ENCODE assay signal across 12 cellular contexts in genomic region chr4:38768968-38769394, GRCh38. TPM values are rescaled to one million over a fixed set of nuclear protein-coding genes. Genes with fewer than 3 reads are reported as not detected.
DNase-seq lines count a peak whose midpoint lies in the region; ATAC-seq, FAIRE-seq and TF ChIP-seq lines count a peak whose summit lies in the region.
"Had no signal": no experiment of that assay in that cellular context is flagged by ENCODE, and none has a peak within 500 bp of the region (broad histone marks: within the 10 kb centered on the region; RNA-seq: fewer than 3 reads in every experiment).

No MANE protein-coding gene starts in this region.

- no peak for TF ChIP-seq RAD21 in GM12878 (IDR thresholded peaks at IDR 0.05; ENCODE audit: insufficient read depth, low read depth, low read length)

- H3K9me3 ChIP-seq in GM12878 (replicated peaks; ENCODE audit: control insufficient read depth, insufficient read depth, low read length) (peaks cover 50% of the 10 kb centered on the region), mesodermal cell (ENCODE audit: control insufficient read depth, low read length) (no peaks in the 10 kb centered on the region)
- H3K9me3 ChIP-seq: adrenal gland, prostate gland had no signal

- TF ChIP-seq CTCF in GM12878 (IDR thresholded peaks at IDR 0.05 in 2 of 3, conservative IDR thresholded peaks at IDR 0.05 in 1 of 3; ENCODE audit: control insufficient read depth in 2 of 3, extremely low read depth in 1 of 3, insufficient read depth in 1 of 3, low read depth in 3 of 3, low read length in 3 of 3) (no peak), type B pancreatic cell (conservative IDR thresholded peaks at IDR 0.05) (no peak)

- H3K36me3 ChIP-seq in GM12878 (ENCODE audit: control insufficient read depth in 2 of 2, insufficient read depth in 2 of 2, low read length in 1 of 2) (peaks cover 0 to 6% of the 10 kb centered on the region in 2 experiments; a peak in 1 of 4 replicates), mesodermal cell (ENCODE audit: control insufficient read depth, insufficient read depth, low read length) (no peaks in the 10 kb centered on the region)
- H3K36me3 ChIP-seq: adrenal gland, prostate gland had no signal

- peaks cover 45 to 53% (median 52%) of the 10 kb centered on the region in 3 donors for H3K4me1 Mint-ChIP-seq in IgD-negative memory B cell
- H3K4me1 Mint-ChIP-seq in type B pancreatic cell (ENCODE audit: unreplicated experiment): peaks cover 13% of the 10 kb centered on the region
- peaks cover 2% of the 10 kb centered on the region for H3K4me1 Mint-ChIP-seq in activated naive CD8-positive, alpha-beta T cell treated with anti-CD3 and anti-CD28 coated beads for 36 hours

- ATAC-seq in GM12878 (peak; percentile 67), GM21423 (IDR thresholded peaks at IDR 0.05; ENCODE audit: unreplicated experiment) (no peak), GM18870 (IDR thresholded peaks at IDR 0.05; ENCODE audit: unreplicated experiment) (no peak)

- H3K27ac ChIP-seq in GM12878 (ENCODE audit: control insufficient read depth, insufficient read depth) (peak overlapping the region; percentile 56), mesodermal cell (ENCODE audit: low read depth, low read length, severe bottlenecking) (peak overlapping the region; percentile 47)
- H3K27ac ChIP-seq: prostate gland had no signal

- H3K36me3 Mint-ChIP-seq in IgD-negative memory B cell (peaks cover 15% of the 10 kb centered on the region), type B pancreatic cell (no peaks in the 10 kb centered on the region)
- H3K36me3 Mint-ChIP-seq in activated naive CD8-positive, alpha-beta T cell treated with anti-CD3 and anti-CD28 coated beads for 36 hours: no peaks in the 10 kb centered on the region

- H3K4me2 ChIP-seq in GM12878 (ENCODE audit: control insufficient read depth, insufficient read depth): peak overlapping the region; percentile 61

- no peaks in the 10 kb centered on the region for H3K27me3 Mint-ChIP-seq in IgD-negative memory B cell
- H3K27me3 Mint-ChIP-seq in type B pancreatic cell: peaks cover 6% of the 10 kb centered on the region
- no peaks in the 10 kb centered on the region for H3K27me3 Mint-ChIP-seq in activated naive CD8-positive, alpha-beta T cell treated with anti-CD3 and anti-CD28 coated beads for 36 hours

- in situ Hi-C loops in GM12878 (cut with MboI): loop anchor here (25.0 kb wide), 1 partner anchor 268 kb away; the partner anchor contains the start of gene TMEM156

- H3K79me2 ChIP-seq in GM12878 (ENCODE audit: control insufficient read depth, insufficient read depth, low read length): peaks cover 12% of the 10 kb centered on the region

- no peak for DNase-seq in GM12878 (ENCODE audit: low read depth, low spot score)
- DNase-seq in type B pancreatic cell (ENCODE audit: extremely low spot score, unreplicated experiment): no peak
- DNase-seq in activated naive CD8-positive, alpha-beta T cell treated with anti-CD3 and anti-CD28 coated beads for 36 hours: no peak
- DNase-seq: substantia nigra had no signal

- H3K4me3 Mint-ChIP-seq in IgD-negative memory B cell (peak overlapping the region in 3 of 4 donors; percentile 38 to 76 (median 51)), type B pancreatic cell (peak overlapping the region; percentile 47)
- no peak overlapping the region for H3K4me3 Mint-ChIP-seq in activated naive CD8-positive, alpha-beta T cell treated with anti-CD3 and anti-CD28 coated beads for 36 hours

- SMC1A ChIA-PET in GM12878 (lab: Charles Lee; ENCODE audit: uncharacterized antibody, unreplicated experiment): interaction anchor here (1.1 to 5.8 kb wide), 7 partner anchors 8 to 91 kb away, joined by 3 to 50 read pairs (median 6); partner anchors contain the start of genes TLR1 and TLR10

- H3K9me3 Mint-ChIP-seq in IgD-negative memory B cell: peaks cover 3 to 11% (median 7%) of the 10 kb centered on the region in 3 donors
- H3K9me3 Mint-ChIP-seq in type B pancreatic cell: peaks cover 2% of the 10 kb centered on the region
- peaks cover 11% of the 10 kb centered on the region for H3K9me3 Mint-ChIP-seq in activated naive CD8-positive, alpha-beta T cell treated with anti-CD3 and anti-CD28 coated beads for 36 hours

- H2AFZ ChIP-seq in GM12878 (ENCODE audit: control insufficient read depth, low read depth, low read length): peak overlapping the region; percentile 39

- POLR2A ChIA-PET in GM12878 (lab: Charles Lee): interaction anchor here (0.5 to 3.9 kb wide), 5 partner anchors 12 to 74 kb away, joined by 3 to 30 read pairs (median 5); partner anchors contain the start of genes TLR1 and TLR10

- no peak overlapping the region for H3K4me3 ChIP-seq in GM12878
- H3K4me3 ChIP-seq in mesodermal cell (ENCODE audit: extremely low read depth, insufficient read depth, low read length, poor library complexity, severe bottlenecking): no peak overlapping the region
- H3K4me3 ChIP-seq: adrenal gland, prostate gland had no signal

- H3K4me1 ChIP-seq in GM12878 (ENCODE audit: control insufficient read depth, insufficient read depth, low read length) (peaks cover 16% of the 10 kb centered on the region), mesodermal cell (ENCODE audit: control insufficient read depth, insufficient read depth, low read length, poor library complexity, severe bottlenecking) (no peaks in the 10 kb centered on the region)
- H3K4me1 ChIP-seq: prostate gland had no signal

- WGBS in GM12878 (ENCODE audit: insufficient coverage, insufficient replicate concordance, low lambda C conversion rate, missing lambda C conversion rate): 46% methylated on average over 5 of the region's 5 CpGs
- WGBS in mesodermal cell (ENCODE audit: insufficient coverage in 2 of 2), 2 experiments: 78 to 90% methylated on average over 3 of the region's 5 CpGs

- peak overlapping the region; percentile 21; the same call in 1 of the 2 replicates for H3K9ac ChIP-seq in GM12878 (ENCODE audit: control insufficient read depth, insufficient read depth, low read length)

- no peaks in the 10 kb centered on the region for H4K20me1 ChIP-seq in GM12878 (ENCODE audit: control insufficient read depth, insufficient read depth)

- no peaks in the 10 kb centered on the region for H3K27me3 ChIP-seq in GM12878 (replicated peaks in 1 of 2; ENCODE audit: control insufficient read depth in 2 of 2, insufficient read depth in 2 of 2, low read length in 1 of 2)
- H3K27me3 ChIP-seq: adrenal gland had no signal

- no peak for TF ChIP-seq POLR2A in GM12878 (IDR thresholded peaks at IDR 0.05; ENCODE audit: low read depth, low read length)

- RAD21 ChIA-PET in GM12878 (lab: Charles Lee; ENCODE audit: unreplicated experiment): interaction anchor here (1.0 to 4.2 kb wide), 4 partner anchors 9 to 92 kb away, joined by 3 to 41 read pairs (median 17); partner anchors contain the start of gene TLR10

- H3K27ac Mint-ChIP-seq in IgD-negative memory B cell (peak overlapping the region; percentile 45 to 76 (median 64)), type B pancreatic cell (peak overlapping the region; percentile 70)
- H3K27ac Mint-ChIP-seq in activated naive CD8-positive, alpha-beta T cell treated with anti-CD3 and anti-CD28 coated beads for 36 hours: no peak overlapping the region

- CTCF ChIA-PET in GM12878 (lab: Yijun Ruan, JAX): interaction anchor here (0.9 to 4.5 kb wide), 5 partner anchors 9 to 92 kb away, joined by 3 to 18 read pairs (median 7); partner anchors contain the start of gene TLR10

- BruUV-seq in GM12878 (replicated peaks; lab: Mats Ljungman, UMichigan): no TSS peak

- no peak for TF ChIP-seq EP300 in GM12878 (IDR thresholded peaks at IDR 0.05; ENCODE audit: borderline replicate concordance in 1 of 2, control insufficient read depth in 1 of 2, low read depth in 2 of 2, low read length in 2 of 2)

- FAIRE-seq in GM12878 (lab: Jason Lieb, UNC): no peak
- FAIRE-seq: TTC549 had no signal

- intact Hi-C loops in GM12878 (cut with micrococcal nuclease; ENCODE audit: unreplicated experiment): no loop called here

RNA-seq across cellular contexts. Expression of gene TLR10, which starts 13.8 kb away (rescaled TPM):
- 183 TPM for polyA plus RNA-seq in IgD-negative memory B cell
- 307 and 331 TPM in 2 replicates for total RNA-seq in GM12878 (2013; cell fraction: nucleolus; rRNA removed)
- total RNA-seq in GM12878 (2014; rRNA removed): 82.7 and 109 TPM in 2 replicates
- 107 and 109 TPM in 2 replicates for total RNA-seq in GM12878 (2014; rRNA removed; fragmentation: Illumina TruSeq; extraction: Trizol)
- 50.4 and 52.8 TPM in 2 replicates for total RNA-seq in GM12878 (2021)
- polyA plus RNA-seq in GM12878 (2011; ENCODE audit: low read depth): 37.6 TPM
- polyA plus RNA-seq in GM12878 (2011; rRNA removed): 149 and 243 TPM in 2 replicates
- polyA plus RNA-seq in GM12878 (2011; cell fraction: cytosol; rRNA removed): 53.5 and 61.0 TPM in 2 replicates
- polyA plus RNA-seq in GM12878 (2011; cell fraction: nucleus; rRNA removed): 75.6 and 82.5 TPM in 2 replicates
- polyA plus RNA-seq in GM12878 (2012): 49.5 and 69.6 TPM in 2 replicates
- polyA plus RNA-seq in GM12878 (2014; fragmentation: Illumina TruSeq; extraction: Trizol): 118 and 166 TPM in 2 replicates
- polyA plus RNA-seq in GM12878 (2014; fragmentation: Nextera tagmentation; extraction: Ambion mirVana): 10 to 100 TPM; 31.5 to 41.8 TPM
- polyA plus RNA-seq in GM12878 (2014; rRNA removed): 65.8 and 79.3 TPM in 2 replicates
- polyA plus RNA-seq in GM12878 (2016; fragmentation: Nextera tagmentation; extraction: Ambion mirVana): 10 to 100 TPM; 45.9 to 47.1 TPM
- 80.6 and 111 TPM in 2 replicates for polyA minus RNA-seq in GM12878 (2011; rRNA and poly(A)+ RNA removed)
- polyA minus RNA-seq in GM12878 (2011; cell fraction: cytosol; rRNA and poly(A)+ RNA removed): 23.4 and 28.1 TPM in 2 replicates
- 39.7 and 47.2 TPM in 2 replicates for polyA minus RNA-seq in GM12878 (2011; cell fraction: nucleus; rRNA and poly(A)+ RNA removed)
- not detected for polyA plus RNA-seq in mesodermal cell (2013, experiment 1 of 2)
- polyA plus RNA-seq in mesodermal cell (2013, experiment 2 of 2): not detected
- 0.22 and 0.81 TPM in 2 replicates for total RNA-seq in type B pancreatic cell (ENCODE audit: low replicate concordance)
- total RNA-seq in activated naive CD8-positive, alpha-beta T cell treated with anti-CD3 and anti-CD28 coated beads for 36 hours: under 1 TPM; 0.26 to 0.29 TPM
- total RNA-seq: RPMI7951 had no signal

RNA-seq across cellular contexts. Expression of gene TLR1, which starts 35.6 kb away (rescaled TPM):
- polyA plus RNA-seq in IgD-negative memory B cell: 33.2 TPM
- 324 and 329 TPM in 2 replicates for total RNA-seq in GM12878 (2013; cell fraction: nucleolus; rRNA removed)
- 33.7 and 41.4 TPM in 2 replicates for total RNA-seq in GM12878 (2014; rRNA removed)
- 33.9 and 35.1 TPM in 2 replicates for total RNA-seq in GM12878 (2014; rRNA removed; fragmentation: Illumina TruSeq; extraction: Trizol)
- 22.4 and 22.9 TPM in 2 replicates for total RNA-seq in GM12878 (2021)
- polyA plus RNA-seq in GM12878 (2011; ENCODE audit: low read depth): 21.7 TPM
- 57.1 and 86.9 TPM in 2 replicates for polyA plus RNA-seq in GM12878 (2011; rRNA removed)
- polyA plus RNA-seq in GM12878 (2011; cell fraction: cytosol; rRNA removed): 22.3 and 24.5 TPM in 2 replicates
- polyA plus RNA-seq in GM12878 (2011; cell fraction: nucleus; rRNA removed): 41.1 and 61.6 TPM in 2 replicates
- polyA plus RNA-seq in GM12878 (2012): 26.0 and 27.3 TPM in 2 replicates
- 35.0 and 46.6 TPM in 2 replicates for polyA plus RNA-seq in GM12878 (2014; fragmentation: Illumina TruSeq; extraction: Trizol)
- polyA plus RNA-seq in GM12878 (2014; fragmentation: Nextera tagmentation; extraction: Ambion mirVana): 1 to 10 TPM; 9.3 to 9.5 TPM
- 13.0 and 16.5 TPM in 2 replicates for polyA plus RNA-seq in GM12878 (2014; rRNA removed)
- polyA plus RNA-seq in GM12878 (2016; fragmentation: Nextera tagmentation; extraction: Ambion mirVana): 10 to 100 TPM; 17.1 to 17.9 TPM
- 75.7 and 81.3 TPM in 2 replicates for polyA minus RNA-seq in GM12878 (2011; rRNA and poly(A)+ RNA removed)
- polyA minus RNA-seq in GM12878 (2011; cell fraction: cytosol; rRNA and poly(A)+ RNA removed): 20.4 and 25.1 TPM in 2 replicates
- 110 and 111 TPM in 2 replicates for polyA minus RNA-seq in GM12878 (2011; cell fraction: nucleus; rRNA and poly(A)+ RNA removed)
- 0.59 TPM for polyA plus RNA-seq in mesodermal cell (2013, experiment 1 of 2)
- 0.86 TPM for polyA plus RNA-seq in mesodermal cell (2013, experiment 2 of 2)
- total RNA-seq in type B pancreatic cell (ENCODE audit: low replicate concordance): 0.36 and 0.55 TPM in 2 replicates
- 1 to 10 TPM; 1.6 to 2.4 TPM for total RNA-seq in activated naive CD8-positive, alpha-beta T cell treated with anti-CD3 and anti-CD28 coated beads for 36 hours

Comparison
In these comparisons a context has a peak if more than half of its experiments do, and no peak if none do; other contexts are left out.
1. RNA of gene TLR10, which starts 13.8 kb away (total RNA-seq): 50.4 to 331 TPM in GM12878; 0.26 to 0.29 TPM in activated naive CD8-positive, alpha-beta T cell treated with anti-CD3 and anti-CD28 coated beads for 36 hours and 0.22 to 0.81 TPM in type B pancreatic cell; every median in the first group is over 10 times any median in the second.
2. RNA of gene TLR1, which starts 35.6 kb away (total RNA-seq): 22.4 to 329 TPM in GM12878; 1.6 to 2.4 TPM in activated naive CD8-positive, alpha-beta T cell treated with anti-CD3 and anti-CD28 coated beads for 36 hours and 0.36 to 0.55 TPM in type B pancreatic cell; every median in the first group is over 4 times any median in the second.